Comparison of ENCODE assay signal across 18 cellular contexts in genomic region chr4:73703320-73703719, GRCh38.
"Had no signal": no experiment of that assay in that cellular context is flagged by ENCODE, and none has a peak within 500 bp of the region (broad histone marks: within the 10 kb centered on the region; RNA-seq: fewer than 3 reads in every experiment).

No MANE protein-coding gene starts in this region.

- H3K4me1 ChIP-seq: neural progenitor cell had no signal

- H3K4me2 ChIP-seq: neural progenitor cell had no signal

- FAIRE-seq: small intestine had no signal

- ATAC-seq: activated naive CD4-positive, alpha-beta T cell treated with anti-CD3 and anti-CD28 coated beads, Interleukin-2, amount 50 U/mL, for 72 hours; heart right ventricle; left ventricle myocardium superior had no signal

- H3K9me3 Mint-ChIP-seq: activated naive CD4-positive, alpha-beta T cell treated with anti-CD3 and anti-CD28 coated beads, Interleukin-2, amount 50 U/mL, for 72 hours; brain; neural progenitor cell; T-helper 2 cell treated with Interferon-gamma antibody and Interleukin-4, amounts not matched to agents 5 μg/mL and 100 μg/mL, for 36 hours had no signal

- H3K27ac ChIP-seq: neural progenitor cell, uterus had no signal

- H3K27me3 ChIP-seq: esophagus squamous epithelium, heart right ventricle, neural progenitor cell, right atrium auricular region, uterus had no signal

- H3K36me3 Mint-ChIP-seq: activated naive CD4-positive, alpha-beta T cell treated with anti-CD3 and anti-CD28 coated beads, Interleukin-2, amount 50 U/mL, for 72 hours; brain; neural progenitor cell had no signal

- DNase-seq: activated CD4-positive, alpha-beta T cell treated with anti-CD3 and anti-CD28 coated beads, Interleukin-2, amount 50 U/mL, for 4 hours; activated CD4-positive, CD25-positive, alpha-beta regulatory T cell treated with anti-CD3 and anti-CD28 coated beads, Interleukin-2, amount 50 U/mL, for 72 hours; activated effector memory CD4-positive, alpha-beta T cell treated with Interleukin-2 at 50 U/mL for 16 hours; activated T-cell treated with anti-CD3 and anti-CD28 coated beads, Interleukin-2, amount 50 U/mL, for 1 hour; amniotic stem cell; cerebellar nuclear complex; esophagus squamous epithelium; foreskin melanocyte; heart right ventricle; islet precursor cell; left ventricle myocardium superior; small intestine; uterus had no signal

- H3K27ac Mint-ChIP-seq: activated naive CD4-positive, alpha-beta T cell treated with anti-CD3 and anti-CD28 coated beads, Interleukin-2, amount 50 U/mL, for 72 hours; brain; neural progenitor cell; T-helper 2 cell treated with Interferon-gamma antibody and Interleukin-4, amounts not matched to agents 5 μg/mL and 100 μg/mL, for 36 hours had no signal

- H3K4me3 Mint-ChIP-seq: brain; neural progenitor cell; T-helper 2 cell treated with Interferon-gamma antibody and Interleukin-4, amounts not matched to agents 5 μg/mL and 100 μg/mL, for 36 hours had no signal

- H2AFZ ChIP-seq: neural progenitor cell had no signal

- H3K9ac ChIP-seq: neural progenitor cell had no signal

- H3K9me3 ChIP-seq: esophagus squamous epithelium, heart right ventricle, right atrium auricular region, uterus had no signal

- H3K36me3 ChIP-seq: esophagus squamous epithelium, heart right ventricle, neural progenitor cell, right atrium auricular region, uterus had no signal

- H3K4me3 ChIP-seq: esophagus squamous epithelium, heart right ventricle, neural progenitor cell, right atrium auricular region, uterus had no signal
